Comparison of ENCODE assay signal across 18 cellular contexts in genomic region chr15:44716983-44717602, GRCh38. TPM values are rescaled to one million over a fixed set of nuclear protein-coding genes. Genes with fewer than 3 reads are reported as not detected.
DNase-seq lines count a peak whose midpoint lies in the region; ATAC-seq and TF ChIP-seq lines count a peak whose summit lies in the region.
"Had no signal": no experiment of that assay in that cellular context is flagged by ENCODE, and none has a peak within 500 bp of the region (broad histone marks: within the 10 kb centered on the region; RNA-seq: fewer than 3 reads in every experiment).

No MANE protein-coding gene starts in this region.

- H3K27ac Mint-ChIP-seq in activated CD4-positive, alpha-beta T cell treated with anti-CD3 and anti-CD28 coated beads, Interleukin-2, amount 10 ng/mL, durations not matched to agents 24 days and 14 days = peak overlapping the region; percentile 97
- H3K27ac Mint-ChIP-seq in activated CD8-positive, alpha-beta T cell treated with anti-CD3 and anti-CD28 coated beads for 36 hours = peak overlapping the region; percentile 96
- H3K27ac Mint-ChIP-seq in naive thymus-derived CD8-positive, alpha-beta T cell = peak overlapping the region; percentile 68 to 100 (median 92)

- no peaks in the 10 kb centered on the region for H3K9me3 ChIP-seq in testis
- H3K9me3 ChIP-seq: colonic mucosa had no signal

- no peaks in the 10 kb centered on the region for H3K9me3 Mint-ChIP-seq in activated CD4-positive, alpha-beta T cell treated with anti-CD3 and anti-CD28 coated beads, Interleukin-2, amount 10 ng/mL, durations not matched to agents 24 days and 14 days
- no peaks in the 10 kb centered on the region for H3K9me3 Mint-ChIP-seq in activated CD8-positive, alpha-beta T cell treated with anti-CD3 and anti-CD28 coated beads for 36 hours
- H3K9me3 Mint-ChIP-seq in naive thymus-derived CD8-positive, alpha-beta T cell = no peaks in the 10 kb centered on the region

- H3K36me3 ChIP-seq in testis (ENCODE audit: low read depth, missing control alignments) = no peaks in the 10 kb centered on the region

- H3K4me3 ChIP-seq in testis = no peak overlapping the region
- H3K4me3 ChIP-seq: colonic mucosa, skin epidermis had no signal

- no peak for ATAC-seq in activated CD8-positive, alpha-beta T cell treated with anti-CD3 and anti-CD28 coated beads for 36 hours
- no peak for ATAC-seq in naive thymus-derived CD8-positive, alpha-beta T cell
- no peak for ATAC-seq in HG02870 (IDR thresholded peaks at IDR 0.05; ENCODE audit: unreplicated experiment)
- ATAC-seq: left lobe of liver had no signal

- DNase-seq in activated CD4-positive, alpha-beta T cell treated with anti-CD3 and anti-CD28 coated beads, Interleukin-2, amount 10 ng/mL, durations not matched to agents 24 days and 14 days = peak; percentile 54
- no peak for DNase-seq in activated CD4-positive, alpha-beta T cell treated with anti-CD3 and anti-CD28 coated beads for 4 hours
- DNase-seq in activated CD8-positive, alpha-beta T cell treated with anti-CD3 and anti-CD28 coated beads for 36 hours = no peak
- DNase-seq in naive thymus-derived CD8-positive, alpha-beta T cell = no peak
- DNase-seq in testis (no peak), GDM1 (lab: John Stamatoyannopoulos, UW) (no peak)
- DNase-seq: colonic mucosa; EL; GOT3; Kasumi-1; NCI-H2171; stimulated activated CD4-positive, alpha-beta T cell treated with anti-CD3 and anti-CD28 coated beads, Interleukin-4, amount 100 ng/mL, for 4 hours; trophoblast cell had no signal

- H3K4me1 ChIP-seq in testis = peaks cover 3% of the 10 kb centered on the region

- peak overlapping the region; percentile 94 for H3K4me3 Mint-ChIP-seq in activated CD4-positive, alpha-beta T cell treated with anti-CD3 and anti-CD28 coated beads, Interleukin-2, amount 10 ng/mL, durations not matched to agents 24 days and 14 days
- H3K4me3 Mint-ChIP-seq in activated CD8-positive, alpha-beta T cell treated with anti-CD3 and anti-CD28 coated beads for 36 hours = peak overlapping the region; percentile 94
- peak overlapping the region; percentile 88 to 100 (median 98) for H3K4me3 Mint-ChIP-seq in naive thymus-derived CD8-positive, alpha-beta T cell

- peaks cover 81% of the 10 kb centered on the region for H3K36me3 Mint-ChIP-seq in activated CD4-positive, alpha-beta T cell treated with anti-CD3 and anti-CD28 coated beads, Interleukin-2, amount 10 ng/mL, durations not matched to agents 24 days and 14 days (ENCODE audit: low read depth)
- H3K36me3 Mint-ChIP-seq in activated CD8-positive, alpha-beta T cell treated with anti-CD3 and anti-CD28 coated beads for 36 hours (ENCODE audit: low read depth) = peaks cover 79% of the 10 kb centered on the region
- H3K36me3 Mint-ChIP-seq in naive thymus-derived CD8-positive, alpha-beta T cell = peaks cover 39 to 76% (median 60%) of the 10 kb centered on the region in 3 donors

- intact Hi-C loops in activated CD4-positive, alpha-beta T cell treated with anti-CD3 and anti-CD28 coated beads, Interleukin-2, amount 10 ng/mL, durations not matched to agents 24 days and 14 days (cut with micrococcal nuclease) = no loop called here
- intact Hi-C loops in activated CD8-positive, alpha-beta T cell treated with anti-CD3 and anti-CD28 coated beads for 36 hours (cut with micrococcal nuclease) = no loop called here
- intact Hi-C loops in testis (cut with DNase I; ENCODE audit: low total_unique reads) = no loop called here

- no peak overlapping the region for H3K27ac ChIP-seq in testis
- H3K27ac ChIP-seq: colonic mucosa had no signal

- TF ChIP-seq CTCF in activated CD8-positive, alpha-beta T cell treated with anti-CD3 and anti-CD28 coated beads for 36 hours (IDR thresholded peaks at IDR 0.05) = no peak
- TF ChIP-seq CTCF in testis (IDR thresholded peaks at IDR 0.05) = no peak

- 98 to 100% methylated on average over 2 of the region's 2 CpGs for WGBS in testis, 2 donors

- POLR2A ChIA-PET in activated CD8-positive, alpha-beta T cell treated with anti-CD3 and anti-CD28 coated beads for 36 hours (lab: Charles Lee) = interaction anchor here (0.9 to 37.9 kb wide), 4 partner anchors 8 to 43 kb away, joined by 4 to 1862 read pairs (median 786); partner anchors contain the start of genes SPG11 and TRIM69
- POLR2A ChIA-PET in naive thymus-derived CD8-positive, alpha-beta T cell (lab: Charles Lee) = interaction anchor here (16.9 to 22.0 kb wide), 3 partner anchors 12 to 51 kb away, joined by 707 to 1743 read pairs (median 1569); partner anchors contain the start of genes SPG11 and TRIM69

- TF ChIP-seq POLR2A in GM18526 (IDR thresholded peaks at IDR 0.05; ENCODE audit: extremely low read depth, insufficient read length) = peak; percentile 11
- no peak for TF ChIP-seq POLR2A in testis (IDR thresholded peaks at IDR 0.05)

- CTCF ChIA-PET in activated CD8-positive, alpha-beta T cell treated with anti-CD3 and anti-CD28 coated beads for 36 hours (lab: Charles Lee) = interaction anchor here (12.7 to 16.8 kb wide), 2 partner anchors 16 to 51 kb away, joined by 197 to 333 read pairs; partner anchors contain the start of genes SPG11 and TRIM69

- H3K4me1 Mint-ChIP-seq in activated CD4-positive, alpha-beta T cell treated with anti-CD3 and anti-CD28 coated beads, Interleukin-2, amount 10 ng/mL, durations not matched to agents 24 days and 14 days = peaks cover 71% of the 10 kb centered on the region
- H3K4me1 Mint-ChIP-seq in activated CD8-positive, alpha-beta T cell treated with anti-CD3 and anti-CD28 coated beads for 36 hours (ENCODE audit: low read depth) = peaks cover 73% of the 10 kb centered on the region
- H3K4me1 Mint-ChIP-seq in naive thymus-derived CD8-positive, alpha-beta T cell = peaks cover 38 to 86% (median 76%) of the 10 kb centered on the region in 4 donors

- no peaks in the 10 kb centered on the region for H3K27me3 Mint-ChIP-seq in activated CD4-positive, alpha-beta T cell treated with anti-CD3 and anti-CD28 coated beads, Interleukin-2, amount 10 ng/mL, durations not matched to agents 24 days and 14 days
- H3K27me3 Mint-ChIP-seq in activated CD8-positive, alpha-beta T cell treated with anti-CD3 and anti-CD28 coated beads for 36 hours = no peaks in the 10 kb centered on the region
- H3K27me3 Mint-ChIP-seq in naive thymus-derived CD8-positive, alpha-beta T cell = peaks cover 0 to 1% (median 0%) of the 10 kb centered on the region in 5 donors

- no peaks in the 10 kb centered on the region for H3K27me3 ChIP-seq in testis
- H3K27me3 ChIP-seq: colonic mucosa had no signal

RNA-seq across cellular contexts. Expression of gene B2M, which starts 5.8 kb away (rescaled TPM):
- 4,380 and 4,481 TPM in 2 replicates for total RNA-seq in activated CD4-positive, alpha-beta T cell treated with anti-CD3 and anti-CD28 coated beads, Interleukin-2, amount 10 ng/mL, durations not matched to agents 24 days and 14 days
- total RNA-seq in activated CD8-positive, alpha-beta T cell treated with anti-CD3 and anti-CD28 coated beads for 36 hours = 1,000 to 10,000 TPM; 4,476 to 4,587 TPM
- 1,000 to 10,000 TPM; 6,403 to 7,046 TPM for total RNA-seq in naive thymus-derived CD8-positive, alpha-beta T cell
- over 10,000 TPM; 25,152 to 39,550 (median 31,716) TPM for polyA plus RNA-seq in naive thymus-derived CD8-positive, alpha-beta T cell
- total RNA-seq in testis = 1,000 to 10,000 TPM in 1 of 2 donors, 100 to 1,000 TPM in 1; 439 to 1,401 TPM
- 2,068 TPM for polyA plus RNA-seq in testis (ENCODE audit: insufficient read depth, low read depth, low replicate concordance)

RNA-seq across cellular contexts. Expression of gene PATL2, which starts 6.0 kb away (rescaled TPM):
- total RNA-seq in activated CD4-positive, alpha-beta T cell treated with anti-CD3 and anti-CD28 coated beads, Interleukin-2, amount 10 ng/mL, durations not matched to agents 24 days and 14 days = 10.9 and 13.5 TPM in 2 replicates
- 10 to 100 TPM; 16.1 to 17.8 TPM for total RNA-seq in activated CD8-positive, alpha-beta T cell treated with anti-CD3 and anti-CD28 coated beads for 36 hours
- 10 to 100 TPM; 69.4 to 69.9 TPM for total RNA-seq in naive thymus-derived CD8-positive, alpha-beta T cell
- polyA plus RNA-seq in naive thymus-derived CD8-positive, alpha-beta T cell = 10 to 100 TPM in 2 of 3 donors, 1 to 10 TPM in 1; 7.2 to 21.8 (median 12.4) TPM
- under 1 TPM; 0.62 to 0.87 TPM for total RNA-seq in testis
- polyA plus RNA-seq in testis (ENCODE audit: insufficient read depth, low read depth, low replicate concordance) = 0.76 TPM
- total RNA-seq: frontal cortex had no signal

RNA-seq across cellular contexts. Expression of gene TRIM69, which starts 19.2 kb away (rescaled TPM):
- 38.6 and 42.7 TPM in 2 replicates for total RNA-seq in activated CD4-positive, alpha-beta T cell treated with anti-CD3 and anti-CD28 coated beads, Interleukin-2, amount 10 ng/mL, durations not matched to agents 24 days and 14 days
- 10 to 100 TPM; 59.8 to 63.5 TPM for total RNA-seq in activated CD8-positive, alpha-beta T cell treated with anti-CD3 and anti-CD28 coated beads for 36 hours
- 10 to 100 TPM; 28.9 to 34.9 TPM for total RNA-seq in naive thymus-derived CD8-positive, alpha-beta T cell
- 10 to 100 TPM; 29.4 to 33.0 (median 31.6) TPM for polyA plus RNA-seq in naive thymus-derived CD8-positive, alpha-beta T cell
- 10 to 100 TPM; 19.1 to 23.5 TPM for total RNA-seq in testis
- 120 TPM for polyA plus RNA-seq in testis (ENCODE audit: insufficient read depth, low read depth, low replicate concordance)

RNA-seq across cellular contexts. Expression of gene SPG11, which starts 53.6 kb away (rescaled TPM):
- 67.2 and 68.0 TPM in 2 replicates for total RNA-seq in activated CD4-positive, alpha-beta T cell treated with anti-CD3 and anti-CD28 coated beads, Interleukin-2, amount 10 ng/mL, durations not matched to agents 24 days and 14 days
- total RNA-seq in activated CD8-positive, alpha-beta T cell treated with anti-CD3 and anti-CD28 coated beads for 36 hours = 10 to 100 TPM; 68.6 to 71.5 TPM
- 100 to 1,000 TPM; 133 to 138 TPM for total RNA-seq in naive thymus-derived CD8-positive, alpha-beta T cell
- polyA plus RNA-seq in naive thymus-derived CD8-positive, alpha-beta T cell = 10 to 100 TPM; 24.3 to 30.9 (median 29.8) TPM
- total RNA-seq in testis = 100 to 1,000 TPM; 127 to 137 TPM
- 89.6 TPM for polyA plus RNA-seq in testis (ENCODE audit: insufficient read depth, low read depth, low replicate concordance)
